ENCODE assay signal across 23 cellular contexts in genomic region chr4:55087016-55087929, GRCh38. TPM values are rescaled to one million over a fixed set of nuclear protein-coding genes. Genes with fewer than 3 reads are reported as not detected.
DNase-seq lines count a peak whose midpoint lies in the region; FAIRE-seq and TF ChIP-seq lines count a peak whose summit lies in the region.
"Had no signal": no experiment of that assay in that cellular context is flagged by ENCODE, and none has a peak within 500 bp of the region (broad histone marks: within the 10 kb centered on the region; RNA-seq: fewer than 3 reads in every experiment).

No MANE protein-coding gene starts in this region.

- H3K9me2 ChIP-seq in Loucy (replicated peaks; ENCODE audit: low read depth, low read length) = no peaks in the 10 kb centered on the region

- H4K20me1 ChIP-seq in Loucy (ENCODE audit: insufficient read depth, low read length, poor library complexity, severe bottlenecking) (no peaks in the 10 kb centered on the region), mammary epithelial cell (ENCODE audit: insufficient read depth, low read length) (no peaks in the 10 kb centered on the region)

- CTCF ChIA-PET in mammary epithelial cell (lab: Charles Lee; ENCODE audit: low non-redundant PET) = no interaction called here

- no peaks in the 10 kb centered on the region for H3F3A ChIP-seq in Loucy (ENCODE audit: low read depth)

- no peak overlapping the region for H3K27ac ChIP-seq in mammary epithelial cell (ENCODE audit: insufficient read depth, low read depth, low read length)
- peak overlapping the region; percentile 79 for H3K27ac ChIP-seq in substantia nigra (ENCODE audit: low read depth, low read length, poor library complexity, severe bottlenecking)
- H3K27ac ChIP-seq: coronary artery, pancreas had no signal

- BruUV-seq in mammary epithelial cell (replicated peaks; lab: Mats Ljungman, UMichigan) = no TSS peak

- FAIRE-seq in D721Med (lab: Jason Lieb, UNC) = no peak
- FAIRE-seq: G401.6, GM12878, kidney, pancreas had no signal

- 5% methylated on average over 8 of the region's 8 CpGs for WGBS in mammary epithelial cell (ENCODE audit: low coverage, missing lambda C conversion rate)

- H3K27me3 ChIP-seq in Loucy (ENCODE audit: insufficient read depth, low read length, poor library complexity, severe bottlenecking) (no peaks in the 10 kb centered on the region), mammary epithelial cell (ENCODE audit: insufficient read depth, low read length) (no peaks in the 10 kb centered on the region)
- H3K27me3 ChIP-seq: heart right ventricle, pancreas had no signal

- no peaks in the 10 kb centered on the region for H3K9me3 ChIP-seq in Loucy (ENCODE audit: insufficient read depth, low read depth, low read length)
- H3K9me3 ChIP-seq in mammary epithelial cell (replicated peaks; ENCODE audit: insufficient read depth, low read length) = no peaks in the 10 kb centered on the region
- H3K9me3 ChIP-seq: heart right ventricle, pancreas had no signal

- DNase-seq in mammary epithelial cell = no peak
- peak; percentile 11 for DNase-seq in iPS-NIHi11 (ENCODE audit: low spot score)
- DNase-seq in substantia nigra (lab: John Stamatoyannopoulos, UW) = peak in 18 of 49 donors; percentile 3 to 51 (median 14)
- no peak for DNase-seq in SHP77 treated with DMSO at 0.1 percent for 48 hours (lab: John Stamatoyannopoulos, UW)
- DNase-seq in KG1 (lab: John Stamatoyannopoulos, UW) = no peak
- no peak for DNase-seq in D721Med (ENCODE audit: insufficient read length, low spot score)
- DNase-seq: activated CD4-positive, alpha-beta T cell treated with anti-CD3 and anti-CD28 coated beads for 1 hour; activated CD8-positive, alpha-beta memory T cell treated with anti-CD3 and anti-CD28 coated beads, Interleukin-2, amount 10 ng/mL, durations not matched to agents 7 days and 5 days; activated effector memory CD4-positive, alpha-beta T cell treated with Interleukin-2 at 50 U/mL for 16 hours; AML-193; amniotic stem cell; heart right ventricle; kidney; NCI-H187 treated with DMSO at 0.1 percent for 48 hours; NCI-H446; pancreas; SHP77; stimulated activated CD4-positive, alpha-beta T cell treated with anti-CD3 and anti-CD28 coated beads, Interleukin-4, amount 100 ng/mL, for 24 hours; T-helper 9 cell had no signal

- H3K9ac ChIP-seq in Loucy (ENCODE audit: low read depth, low read length, poor library complexity, severe bottlenecking) = no peak overlapping the region
- H3K9ac ChIP-seq in mammary epithelial cell (ENCODE audit: insufficient read depth, low read length) = no peak overlapping the region

- intact Hi-C loops in mammary epithelial cell (cut with micrococcal nuclease) = no loop called here

- TF ChIP-seq CTCF in Loucy (conservative IDR thresholded peaks at IDR 0.05; ENCODE audit: low read length) (no peak), mammary epithelial cell (conservative IDR thresholded peaks at IDR 0.05 in 1 of 2, IDR thresholded peaks at IDR 0.05 in 1 of 2; ENCODE audit: extremely low read depth in 1 of 2, insufficient read depth in 1 of 2, low read depth in 1 of 2, low read length in 2 of 2) (no peak), D721Med (IDR thresholded peaks at IDR 0.05; ENCODE audit: insufficient read depth, missing control alignments) (no peak)

- H2AFZ ChIP-seq in Loucy (ENCODE audit: low read length) (0 out of 2 replicates have a peak overlapping the region, but pooled peaks have one; percentile 43), mammary epithelial cell (ENCODE audit: low read depth, low read length) (peak overlapping the region; percentile 8)

- in situ Hi-C loops in mammary epithelial cell (cut with MboI; ENCODE audit: low sequenced_read_pairs in 2 of 2) = no loop called here

- no peak overlapping the region for H3K4me3 ChIP-seq in Loucy (ENCODE audit: low read length, poor library complexity, severe bottlenecking)
- no peak overlapping the region for H3K4me3 ChIP-seq in mammary epithelial cell (replicated peaks in 1 of 3; ENCODE audit: insufficient read depth in 1 of 3, low read depth in 2 of 3, low read length in 3 of 3)
- H3K4me3 ChIP-seq: coronary artery, GM12878, heart right ventricle, pancreas had no signal

- dilution Hi-C loops in mammary epithelial cell (cut with HindIII; ENCODE audit: low sequenced_read_pairs) = no loop called here

- H3K4me1 ChIP-seq in Loucy (ENCODE audit: insufficient read depth, low read length, poor library complexity, severe bottlenecking) (no peaks in the 10 kb centered on the region), mammary epithelial cell (ENCODE audit: insufficient read depth, low read length) (no peaks in the 10 kb centered on the region)
- H3K4me1 ChIP-seq: pancreas had no signal

- H3K4me2 ChIP-seq in Loucy (ENCODE audit: low read depth, low read length, poor library complexity, severe bottlenecking) = no peak overlapping the region
- no peak overlapping the region for H3K4me2 ChIP-seq in mammary epithelial cell (ENCODE audit: insufficient read depth, low read depth, low read length)

- no peaks in the 10 kb centered on the region for H3K79me2 ChIP-seq in Loucy (ENCODE audit: insufficient read depth, low read length)
- H3K79me2 ChIP-seq in mammary epithelial cell (ENCODE audit: insufficient read depth, low read length) = no peaks in the 10 kb centered on the region

- no peaks in the 10 kb centered on the region for H3K36me3 ChIP-seq in Loucy (ENCODE audit: insufficient read depth, low read length)
- H3K36me3 ChIP-seq in mammary epithelial cell (ENCODE audit: insufficient read depth, low read length) = no peaks in the 10 kb centered on the region
- H3K36me3 ChIP-seq: pancreas had no signal

RNA-seq across cellular contexts. Expression of gene KDR, which starts 38.1 kb away (rescaled TPM):
- 1 to 10 TPM in 1 of 2 donors, under 1 TPM in 1; 0.49 to 1.2 TPM for total RNA-seq in mammary epithelial cell
- 0.11 TPM for polyA plus RNA-seq in mammary epithelial cell
- not detected for polyA minus RNA-seq in mammary epithelial cell
- total RNA-seq: activated CD8-positive, alpha-beta memory T cell treated with anti-CD3 and anti-CD28 coated beads, Interleukin-2, amount 10 ng/mL, durations not matched to agents 7 days and 5 days had no signal
